Comparison of ENCODE assay signal across 16 cellular contexts in the genomic region with DNA sequence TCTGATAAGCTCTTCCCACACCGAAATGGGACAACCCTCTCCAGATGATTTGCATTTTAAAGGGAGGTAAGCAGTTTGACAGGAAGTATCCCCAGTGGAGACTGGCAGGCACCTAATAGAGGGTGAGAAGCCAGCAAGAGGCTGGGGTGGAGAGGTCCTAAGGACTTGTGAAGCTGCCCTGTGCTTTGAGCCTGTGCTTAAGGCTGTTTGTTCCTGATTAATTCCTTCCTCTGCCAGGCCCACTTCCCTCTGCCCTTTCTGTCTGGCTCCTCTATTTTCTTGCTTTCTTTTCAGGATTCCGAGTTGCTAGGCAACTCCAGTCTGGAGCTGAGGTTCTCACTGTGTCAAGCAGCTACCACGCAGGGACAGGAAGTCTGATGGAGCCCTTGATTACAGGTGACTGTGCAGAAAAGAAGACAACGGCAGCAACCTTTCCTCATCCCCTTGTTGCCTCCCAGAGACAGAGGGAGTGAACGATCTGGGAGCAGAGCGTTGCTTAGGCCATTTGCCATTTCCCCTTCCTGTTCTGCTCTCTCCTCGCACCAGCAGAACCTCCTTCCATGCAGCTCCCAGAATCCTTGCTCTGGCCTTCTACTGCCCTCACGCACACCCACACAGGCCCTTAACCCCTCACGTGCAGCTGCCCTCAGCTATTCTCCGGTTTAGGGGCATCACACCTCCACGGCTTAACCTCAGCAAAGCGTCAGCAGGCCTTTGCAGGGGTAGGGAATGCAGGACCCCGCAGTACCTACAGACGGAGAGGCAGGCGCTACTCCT.
DNase-seq lines count a peak whose midpoint lies in the region; ATAC-seq, FAIRE-seq and TF ChIP-seq lines count a peak whose summit lies in the region.
"Had no signal": no experiment of that assay in that cellular context is flagged by ENCODE, and none has a peak within 500 bp of the region (broad histone marks: within the 10 kb centered on the region; RNA-seq: fewer than 3 reads in every experiment).

No MANE protein-coding gene starts in this region.

- H2AFZ ChIP-seq in K562 (ENCODE audit: low read depth, low read length): peak overlapping the region; percentile 69; the same call in 1 of the 2 replicates

- intact Hi-C loops in K562 (cut with micrococcal nuclease) (loop anchor here (5.0 kb wide), 1 partner anchor 327 kb away; no protein-coding TSS in a partner anchor), psoas muscle (cut with DNase I) (no loop called here)

- CTCF ChIA-PET in K562 (lab: Yijun Ruan, JAX; ENCODE audit: low intra/inter-chr PET ratio): no interaction called here

- no peaks in the 10 kb centered on the region for H4K20me1 ChIP-seq in K562 (replicated peaks; ENCODE audit: control insufficient read depth, insufficient read depth, low read length)

- FAIRE-seq in K562 (lab: Jason Lieb, UNC): no peak
- FAIRE-seq: colon had no signal

- H3K4me1 ChIP-seq in K562 (replicated peaks in 1 of 2; ENCODE audit: control insufficient read depth in 2 of 2, insufficient read depth in 2 of 2, low read length in 2 of 2): peaks cover 5 to 7% of the 10 kb centered on the region in 2 experiments; a peak in 4 of 5 replicates
- H3K4me1 ChIP-seq in psoas muscle: no peaks in the 10 kb centered on the region

- H3K9me3 ChIP-seq in K562 (replicated peaks; ENCODE audit: control insufficient read depth, insufficient read depth, low read depth, low read length) (no peaks in the 10 kb centered on the region), psoas muscle (no peaks in the 10 kb centered on the region)
- H3K9me3 ChIP-seq: neutrophil had no signal

- H3K9ac ChIP-seq in K562 (ENCODE audit: insufficient read depth in 1 of 2, low read depth in 2 of 2, low read length in 2 of 2): 0 out of 4 replicates have a peak overlapping the region, but pooled peaks of 1 of the 2 experiments have one; percentile 11

- H3K9me1 ChIP-seq in K562 (ENCODE audit: control insufficient read depth, insufficient read depth, low read length): no peaks in the 10 kb centered on the region

- no peak for TF ChIP-seq POLR2A in K562 (conservative IDR thresholded peaks at IDR 0.05)

- H3K4me3 ChIP-seq in K562: 0 out of 2 replicates have a peak overlapping the region, but pooled peaks have one; percentile 15
- no peak overlapping the region for H3K4me3 ChIP-seq in psoas muscle

- H3K27ac ChIP-seq in K562 (ENCODE audit: extremely low read depth, low read depth, low read length): peak overlapping the region; percentile 45; the same call in 2 of the 3 replicates
- H3K27ac ChIP-seq in psoas muscle: no peak overlapping the region
- H3K27ac ChIP-seq: neutrophil had no signal

- POLR2A ChIA-PET in K562 (lab: Yijun Ruan, JAX): interaction anchor here (2.5 kb wide), 1 partner anchor 10 kb away, joined by 14 read pairs; no protein-coding TSS in a partner anchor

- DNase-seq in DMS53 treated with DMSO at 0.1 percent for 48 hours (lab: John Stamatoyannopoulos, UW; ENCODE audit: unreplicated experiment) (peak; percentile 71), NCI-H1417 treated with DMSO at 0.1 percent for 48 hours (lab: John Stamatoyannopoulos, UW) (peak; percentile 55), K562 (ENCODE audit: extremely low read depth in 1 of 4, low spot score in 3 of 4) (no peak), midbrain (lab: John Stamatoyannopoulos, UW) (peak; percentile 55), cerebellar nuclear complex (lab: John Stamatoyannopoulos, UW) (no peak), psoas muscle (no peak), NCI-H1694 (lab: John Stamatoyannopoulos, UW) (no peak)
- DNase-seq: activated CD8-positive, alpha-beta memory T cell treated with anti-CD3 and anti-CD28 coated beads for 24 hours; AML-193; GF-D8; OCI-M1; stimulated activated CD4-positive, alpha-beta T cell treated with anti-CD3 and anti-CD28 coated beads, Interleukin-12 subunit alpha, Interleukin-12 subunit beta, amount 100 ng/mL, for 4 hours; T-helper 2 cell had no signal

- in situ Hi-C loops in K562 (cut with MboI): no loop called here

- TF ChIP-seq CTCF in K562 (IDR thresholded peaks at IDR 0.05 in 2 of 3, conservative IDR thresholded peaks at IDR 0.05 in 1 of 3; ENCODE audit: insufficient read depth in 2 of 3, low read depth in 1 of 3, low read length in 3 of 3) (no peak), psoas muscle (IDR thresholded peaks at IDR 0.05) (no peak)

- no TSS peak for BruUV-seq in K562 (replicated peaks; lab: Mats Ljungman, UMichigan)

- TF ChIP-seq EP300 in K562 (IDR thresholded peaks at IDR 0.05; ENCODE audit: low read length): no peak

- H3K79me2 ChIP-seq in K562 (ENCODE audit: control insufficient read depth, insufficient read depth, low read length): no peaks in the 10 kb centered on the region

- H3K27me3 ChIP-seq in K562 (ENCODE audit: control insufficient read depth in 2 of 2, insufficient read depth in 2 of 2, low read length in 2 of 2) (no peaks in the 10 kb centered on the region), psoas muscle (ENCODE audit: insufficient read depth in 3 of 3, low read length in 2 of 3) (no peaks in the 10 kb centered on the region)
- H3K27me3 ChIP-seq: neutrophil had no signal

- ATAC-seq in K562 (peak; percentile 21), psoas muscle (no peak), HG03196 (IDR thresholded peaks at IDR 0.05; ENCODE audit: unreplicated experiment) (no peak)

- no peak for TF ChIP-seq RAD21 in K562 (CRISPR knock-in tag; conservative IDR thresholded peaks at IDR 0.05 in 1 of 2, IDR thresholded peaks at IDR 0.05 in 1 of 2)

- H3K4me2 ChIP-seq in K562 (ENCODE audit: insufficient read depth, low read length): peak overlapping the region; percentile 54

- H3K36me3 ChIP-seq in K562 (ENCODE audit: control insufficient read depth, insufficient read depth, low read length): no peaks in the 10 kb centered on the region
- no peaks in the 10 kb centered on the region for H3K36me3 ChIP-seq in psoas muscle (ENCODE audit: insufficient read depth in 1 of 2, low read depth in 1 of 2)
- H3K36me3 ChIP-seq: neutrophil had no signal

- 4% methylated on average over 15 of the region's 15 CpGs for WGBS in K562 (ENCODE audit: insufficient coverage, low coverage, missing lambda C conversion rate)
- 57 to 60% (median 57%) methylated on average over 15 of the region's 15 CpGs for WGBS in psoas muscle, 3 donors

TF ChIP-seq in K562, 482 proteins besides CTCF, POLR2A, EP300 and RAD21:
- TF ChIP-seq ZNF707 (CRISPR knock-in tag; conservative IDR thresholded peaks at IDR 0.05) (no peak), ARHGAP35 (IDR thresholded peaks at IDR 0.05; ENCODE audit: partially characterized antibody) (no peak), FOXA3 (CRISPR knock-in tag; conservative IDR thresholded peaks at IDR 0.05 in 1 of 2, IDR thresholded peaks at IDR 0.05 in 1 of 2) (no peak), NFE2 (IDR thresholded peaks at IDR 0.05; ENCODE audit: low read depth) (peak; percentile 47), RCOR1 (IDR thresholded peaks at IDR 0.05; ENCODE audit: borderline replicate concordance in 1 of 2, low read depth in 2 of 2, low read length in 2 of 2) (0 out of 4 replicates have a peak, but pooled peaks of 1 of the 2 experiments have one; percentile 10), ELF1 (tag; IDR thresholded peaks at IDR 0.05) (0 out of 2 replicates have a peak, but pooled peaks have one; percentile 16), MAFG (tag; conservative IDR thresholded peaks at IDR 0.05) (peak; percentile 53), E2F3 (CRISPR knock-in tag; IDR thresholded peaks at IDR 0.05) (0 out of 2 replicates have a peak, but pooled peaks have one; percentile 8), RFX1 (IDR thresholded peaks at IDR 0.05) (peak; percentile 66)
- TF ChIP-seq, protein P1, sequence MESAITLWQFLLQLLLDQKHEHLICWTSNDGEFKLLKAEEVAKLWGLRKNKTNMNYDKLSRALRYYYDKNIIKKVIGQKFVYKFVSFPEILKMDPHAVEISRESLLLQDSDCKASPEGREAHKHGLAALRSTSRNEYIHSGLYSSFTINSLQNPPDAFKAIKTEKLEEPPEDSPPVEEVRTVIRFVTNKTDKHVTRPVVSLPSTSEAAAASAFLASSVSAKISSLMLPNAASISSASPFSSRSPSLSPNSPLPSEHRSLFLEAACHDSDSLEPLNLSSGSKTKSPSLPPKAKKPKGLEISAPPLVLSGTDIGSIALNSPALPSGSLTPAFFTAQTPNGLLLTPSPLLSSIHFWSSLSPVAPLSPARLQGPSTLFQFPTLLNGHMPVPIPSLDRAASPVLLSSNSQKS (CRISPR knock-in tag; IDR thresholded peaks at IDR 0.05): no peak

Comparison
In these comparisons a context has a peak if more than half of its experiments do, and no peak if none do; other contexts are left out.
1. DNase-seq: peak in DMS53 treated with DMSO at 0.1 percent for 48 hours (single experiment), NCI-H1417 treated with DMSO at 0.1 percent for 48 hours (single experiment) and midbrain (single experiment); none in K562 (0 of 4), cerebellar nuclear complex (0 of 2), psoas muscle (0 of 2) and NCI-H1694 (single experiment).